ENCODE assay signal across 8 cellular contexts in the genomic region with DNA sequence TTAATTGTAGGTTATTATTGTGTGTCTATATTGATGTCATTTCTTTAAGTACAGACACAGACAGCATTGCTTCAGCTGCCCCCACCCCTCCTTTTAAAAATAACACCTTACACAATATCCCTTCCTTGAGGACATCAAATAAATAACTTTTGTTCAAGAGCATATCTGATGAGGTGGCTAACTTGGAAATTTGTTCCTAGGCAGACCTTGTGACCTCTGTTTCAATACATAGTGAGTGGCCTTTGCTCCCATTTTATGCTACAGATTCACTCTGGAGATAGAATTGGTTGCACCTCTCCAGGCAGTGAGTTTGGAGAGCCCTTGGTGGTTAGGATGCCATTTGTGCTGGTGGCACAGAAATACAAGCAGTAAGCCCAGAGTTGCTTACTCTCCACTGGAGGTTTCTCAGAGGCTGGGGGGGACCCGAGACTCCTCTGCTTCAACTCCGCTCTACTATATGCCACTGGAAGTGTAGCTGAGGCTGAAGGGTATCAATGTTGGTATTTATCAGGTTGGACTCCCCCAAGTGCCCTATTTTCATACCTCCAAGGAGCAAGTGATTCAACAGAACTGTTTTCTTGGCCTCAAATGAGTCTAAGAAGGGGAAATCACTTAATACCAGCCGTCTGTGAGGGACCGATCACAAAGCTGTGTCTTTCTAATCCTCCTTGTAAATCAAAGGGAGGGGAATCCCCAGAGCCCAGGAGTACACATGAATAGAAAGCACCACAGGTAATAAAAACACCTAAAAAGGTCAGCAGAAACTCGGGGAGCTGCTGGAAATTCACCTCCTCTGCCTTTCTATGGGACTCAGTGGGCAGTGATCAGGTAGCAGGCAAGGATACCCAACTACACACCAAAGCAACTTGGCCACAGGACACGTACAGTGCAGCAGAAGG.
DNase-seq lines count a peak whose midpoint lies in the region; ATAC-seq and TF ChIP-seq lines count a peak whose summit lies in the region.

No MANE protein-coding gene starts in this region.

- H3K36me3 Mint-ChIP-seq in nephron (ENCODE audit: low read depth): no peaks in the 10 kb centered on the region

- no peak overlapping the region for H3K4me3 Mint-ChIP-seq in nephron

- peak; percentile 43 for DNase-seq in activated CD4-positive, alpha-beta T cell treated with anti-CD3 and anti-CD28 coated beads for 48 hours
- DNase-seq in NCI-H2107 (lab: John Stamatoyannopoulos, UW) (no peak), NCI-H2227 treated with DMSO at 0.1 percent for 48 hours (lab: John Stamatoyannopoulos, UW) (no peak), NCI-H187 treated with DMSO at 0.1 percent for 48 hours (lab: John Stamatoyannopoulos, UW) (no peak), posterior vena cava (ENCODE audit: low spot score) (no peak)

- H3K27me3 Mint-ChIP-seq in nephron (ENCODE audit: low read depth): no peaks in the 10 kb centered on the region

- intact Hi-C loops in posterior vena cava (cut with DNase I): no loop called here

- no peak for TF ChIP-seq CTCF in nephron (IDR thresholded peaks at IDR 0.05; ENCODE audit: unreplicated experiment in 3 of 3)

- H3K27ac Mint-ChIP-seq in nephron: peak overlapping the region; percentile 12 to 97 (median 96)

- ATAC-seq in GM18861 (IDR thresholded peaks at IDR 0.05; ENCODE audit: unreplicated experiment): peak; percentile 26
- peak; percentile 35 for ATAC-seq in HG02870 (IDR thresholded peaks at IDR 0.05; ENCODE audit: unreplicated experiment)

- no peaks in the 10 kb centered on the region for H3K9me3 Mint-ChIP-seq in nephron

- H3K4me1 Mint-ChIP-seq in nephron: peaks cover 66% of the 10 kb centered on the region
